Comparison of ENCODE assay signal across 19 cellular contexts in genomic region chrX:129650183-129650689, GRCh38. TPM values are rescaled to one million over a fixed set of nuclear protein-coding genes. Genes with fewer than 3 reads are reported as not detected.
A peak's percentile ranks its signal among the peaks of the same experiment; 100 is the strongest.
DNase-seq lines count a peak whose midpoint lies in the region; ATAC-seq, FAIRE-seq and TF ChIP-seq lines count a peak whose summit lies in the region.
"Had no signal": no experiment of that assay in that cellular context is flagged by ENCODE, and none has a peak within 500 bp of the region (broad histone marks: within the 10 kb centered on the region; RNA-seq: fewer than 3 reads in every experiment).

No MANE protein-coding gene starts in this region.

- no peak for TF ChIP-seq POLR2A in GM12891 (IDR thresholded peaks at IDR 0.05; ENCODE audit: low read depth, low read length)

- H3K4me1 Mint-ChIP-seq in type B pancreatic cell (ENCODE audit: unreplicated experiment), result no peaks in the 10 kb centered on the region
- peaks cover 0 to 1% (median 0%) of the 10 kb centered on the region in 4 donors for H3K4me1 Mint-ChIP-seq in CD4-positive, alpha-beta memory T cell
- H3K4me1 Mint-ChIP-seq in effector memory CD8-positive, alpha-beta T cell (ENCODE audit: low read depth in 2 of 2), result peaks cover 0 to 6% of the 10 kb centered on the region in 2 donors

- H3K4me1 ChIP-seq in DND-41 (ENCODE audit: insufficient read depth, low read length), result peaks cover 45% of the 10 kb centered on the region
- peaks cover 5% of the 10 kb centered on the region for H3K4me1 ChIP-seq in CD4-positive, alpha-beta memory T cell (ENCODE audit: insufficient read depth, low read length)
- H3K4me1 ChIP-seq: BE2C had no signal

- H3K9me3 Mint-ChIP-seq in type B pancreatic cell, result no peaks in the 10 kb centered on the region
- H3K9me3 Mint-ChIP-seq in CD4-positive, alpha-beta memory T cell, result no peaks in the 10 kb centered on the region
- H3K9me3 Mint-ChIP-seq in effector memory CD8-positive, alpha-beta T cell, result no peaks in the 10 kb centered on the region
- H3K9me3 Mint-ChIP-seq: CD8-positive, alpha-beta T cell had no signal

- no peak overlapping the region for H3K9ac ChIP-seq in DND-41 (ENCODE audit: low read depth, low read length)

- no peaks in the 10 kb centered on the region for H3K27me3 ChIP-seq in DND-41 (ENCODE audit: insufficient read depth, low read length, poor library complexity)
- H3K27me3 ChIP-seq in CD4-positive, alpha-beta memory T cell (ENCODE audit: insufficient read depth, low read length), result peaks cover 2% of the 10 kb centered on the region

- POLR2A ChIA-PET in CD4-positive, alpha-beta memory T cell (lab: Charles Lee; ENCODE audit: partially characterized antibody), result no interaction called here

- H3K4me3 ChIP-seq in DND-41 (ENCODE audit: low read depth in 1 of 2, low read length in 2 of 2), result no peak overlapping the region
- H3K4me3 ChIP-seq in CD4-positive, alpha-beta memory T cell (ENCODE audit: low read length in 2 of 2), result no peak overlapping the region
- H3K4me3 ChIP-seq: A549 had no signal

- H3K9me3 ChIP-seq in DND-41 (ENCODE audit: insufficient read depth, low read length, severe bottlenecking) (no peaks in the 10 kb centered on the region), KOPT-K1 (ENCODE audit: insufficient read depth, low read length, poor library complexity, severe bottlenecking) (no peaks in the 10 kb centered on the region)
- no peaks in the 10 kb centered on the region for H3K9me3 ChIP-seq in CD4-positive, alpha-beta memory T cell (ENCODE audit: control insufficient read depth in 1 of 2, low read length in 2 of 2)
- H3K9me3 ChIP-seq: A549, BE2C had no signal

- peaks cover 51% of the 10 kb centered on the region for H3K27me3 Mint-ChIP-seq in type B pancreatic cell
- H3K27me3 Mint-ChIP-seq in CD4-positive, alpha-beta memory T cell, result peaks cover 0 to 5% of the 10 kb centered on the region in 2 donors
- H3K27me3 Mint-ChIP-seq in effector memory CD8-positive, alpha-beta T cell, result peaks cover 0 to 31% of the 10 kb centered on the region in 2 donors

- no peak overlapping the region for H3K27ac Mint-ChIP-seq in type B pancreatic cell
- no peak overlapping the region for H3K27ac Mint-ChIP-seq in CD4-positive, alpha-beta memory T cell
- H3K27ac Mint-ChIP-seq in effector memory CD8-positive, alpha-beta T cell, result peak overlapping the region in 1 of 2 donors; percentile 59
- H3K27ac Mint-ChIP-seq: CD8-positive, alpha-beta T cell had no signal

- intact Hi-C loops in CD4-positive, alpha-beta memory T cell (cut with micrococcal nuclease), result no loop called here

- no peak for TF ChIP-seq CTCF in DND-41 (IDR thresholded peaks at IDR 0.05; ENCODE audit: borderline replicate concordance, extremely low read depth, low read length, poor library complexity, severe bottlenecking)
- no peak for TF ChIP-seq CTCF in type B pancreatic cell (conservative IDR thresholded peaks at IDR 0.05)

- CTCF ChIA-PET in CD4-positive, alpha-beta memory T cell (lab: Charles Lee; ENCODE audit: partially characterized antibody), result interaction anchor here (1.6 kb wide), 1 partner anchor 13 kb away, joined by 6 read pairs; no protein-coding TSS in a partner anchor

- H4K20me1 ChIP-seq in DND-41 (ENCODE audit: insufficient read depth, low read length), result no peaks in the 10 kb centered on the region

- no peak for FAIRE-seq in GM12891 (lab: Jason Lieb, UNC)
- FAIRE-seq: A549, D721Med, H1 had no signal

- no peak for ATAC-seq in DND-41 (ENCODE audit: insufficient read depth, low read depth)
- no peak for ATAC-seq in effector memory CD8-positive, alpha-beta T cell (replicated peaks)
- ATAC-seq: A549; CD8-positive, alpha-beta T cell had no signal

- H2AFZ ChIP-seq in DND-41 (ENCODE audit: low read depth, low read length), result no peak overlapping the region

- no peak overlapping the region for H3K4me2 ChIP-seq in DND-41 (ENCODE audit: insufficient read depth, low read length)
- H3K4me2 ChIP-seq: A549 had no signal

- H3K36me3 Mint-ChIP-seq in type B pancreatic cell, result no peaks in the 10 kb centered on the region
- H3K36me3 Mint-ChIP-seq in CD4-positive, alpha-beta memory T cell, result no peaks in the 10 kb centered on the region
- H3K36me3 Mint-ChIP-seq in effector memory CD8-positive, alpha-beta T cell (ENCODE audit: insufficient read depth), result peaks cover 3% of the 10 kb centered on the region
- H3K36me3 Mint-ChIP-seq: CD8-positive, alpha-beta T cell had no signal

- no peak overlapping the region for H3K4me3 Mint-ChIP-seq in type B pancreatic cell
- H3K4me3 Mint-ChIP-seq in CD4-positive, alpha-beta memory T cell, result no peak overlapping the region
- no peak overlapping the region for H3K4me3 Mint-ChIP-seq in effector memory CD8-positive, alpha-beta T cell
- H3K4me3 Mint-ChIP-seq: CD8-positive, alpha-beta T cell had no signal

- peaks cover 13% of the 10 kb centered on the region for H3K79me2 ChIP-seq in DND-41 (ENCODE audit: insufficient read depth, low read length)

- H3K27ac ChIP-seq in DND-41 (ENCODE audit: low read length) (0 out of 2 replicates have a peak overlapping the region, but pooled peaks have one; percentile 16), KOPT-K1 (ENCODE audit: low read depth, low read length, poor library complexity, severe bottlenecking) (peak overlapping the region; percentile 90)
- no peak overlapping the region for H3K27ac ChIP-seq in CD4-positive, alpha-beta memory T cell (ENCODE audit: low read depth, low read length)
- H3K27ac ChIP-seq: A549, C4-2B, HL-60 had no signal

- H3K36me3 ChIP-seq in DND-41 (ENCODE audit: insufficient read depth, low read length), result no peaks in the 10 kb centered on the region; the same call in 1 of the 2 replicates
- H3K36me3 ChIP-seq in KOPT-K1 (ENCODE audit: insufficient read depth, low read length), result peaks cover 18% of the 10 kb centered on the region; the same call in 1 of the 2 replicates
- H3K36me3 ChIP-seq in CD4-positive, alpha-beta memory T cell (ENCODE audit: insufficient read depth, low read length), result no peaks in the 10 kb centered on the region
- H3K36me3 ChIP-seq: BE2C had no signal

- DNase-seq in DND-41 (no peak), iPS-NIHi7 (ENCODE audit: extremely low spot score) (peak; percentile 1), type B pancreatic cell (ENCODE audit: extremely low spot score, unreplicated experiment) (peak; percentile 25), GM12891 (ENCODE audit: insufficient read length, low spot score) (no peak)
- DNase-seq in CD4-positive, alpha-beta memory T cell, result no peak
- no peak for DNase-seq in effector memory CD8-positive, alpha-beta T cell
- DNase-seq: BE2C, COR-L47, DMS153, DMS79 treated with DMSO at 0.1 percent for 48 hours, GDM1, HCEC 1CT had no signal

TF ChIP-seq in GM12891, 5 proteins besides CTCF, POLR2A, EP300 and RAD21:
- TF ChIP-seq SPI1 (IDR thresholded peaks at IDR 0.05; ENCODE audit: low read depth, low read length), result no peak
- TF ChIP-seq TAF1 (IDR thresholded peaks at IDR 0.05; ENCODE audit: low read depth, low read length), result no peak
- TF ChIP-seq PAX5 (IDR thresholded peaks at IDR 0.05; ENCODE audit: insufficient read depth, low read length, severe bottlenecking), result no peak
- TF ChIP-seq POU2F2 (IDR thresholded peaks at IDR 0.05; ENCODE audit: low read depth, low read length), result no peak
- TF ChIP-seq POLR2AphosphoS5 (IDR thresholded peaks at IDR 0.05; ENCODE audit: low read depth, low read length), result no peak

RNA-seq across cellular contexts. Expression of gene APLN, which starts 4.5 kb away (rescaled TPM):
- total RNA-seq in type B pancreatic cell (ENCODE audit: low replicate concordance), result 1.0 and 1.2 TPM in 2 replicates
- not detected for total RNA-seq in CD4-positive, alpha-beta memory T cell
- polyA plus RNA-seq in CD4-positive, alpha-beta memory T cell, result not detected
- 0.17 TPM for polyA plus RNA-seq in GM12891 (2012; ENCODE audit: low read depth, missing spikeins)
- total RNA-seq: CD8-positive, alpha-beta T cell had no signal

Comparison
In these comparisons a context has a peak if more than half of its experiments do, and no peak if none do; other contexts are left out.
1. DNase-seq: peak in iPS-NIHi7 (single experiment) and type B pancreatic cell (single experiment); none in DND-41 (single experiment), CD4-positive, alpha-beta memory T cell (0 of 5), effector memory CD8-positive, alpha-beta T cell (0 of 3) and GM12891 (single experiment).